ENCODE assay signal across 19 cellular contexts in genomic region chr19:46385636-46386035, GRCh38. TPM values are rescaled to one million over a fixed set of nuclear protein-coding genes. Genes with fewer than 3 reads are reported as not detected.
"Had no signal": no experiment of that assay in that cellular context is flagged by ENCODE, and none has a peak within 500 bp of the region (broad histone marks: within the 10 kb centered on the region; RNA-seq: fewer than 3 reads in every experiment).

No MANE protein-coding gene starts in this region.

- H3K4me3 ChIP-seq: cardiac muscle cell, gastroesophageal sphincter, mucosa of descending colon, right atrium auricular region, SJCRH30, upper lobe of left lung had no signal

- H3K4me1 ChIP-seq: SJCRH30, upper lobe of left lung had no signal

- H3K27ac ChIP-seq: cardiac muscle cell, gastroesophageal sphincter, neutrophil, right atrium auricular region, SJCRH30, upper lobe of left lung, VCaP had no signal

- H3K27me3 ChIP-seq: cardiac muscle cell, gastroesophageal sphincter, neutrophil, right atrium auricular region, SJCRH30, upper lobe of left lung had no signal

- ATAC-seq: effector memory CD8-positive, alpha-beta T cell; gastroesophageal sphincter; naive thymus-derived CD8-positive, alpha-beta T cell had no signal

- DNase-seq: activated CD4-positive, alpha-beta T cell treated with anti-CD3 and anti-CD28 coated beads for 48 hours; activated effector memory CD4-positive, alpha-beta T cell treated with anti-CD3 and anti-CD28 coated beads, Interleukin-2, amount 50 U/mL, for 16 hours; activated T-cell treated with anti-CD3 and anti-CD28 coated beads, Interleukin-2, amount 50 U/mL, for 1 hour; effector memory CD8-positive, alpha-beta T cell; hippocampal formation; naive thymus-derived CD8-positive, alpha-beta T cell; SJCRH30; stimulated activated naive CD4-positive, alpha-beta T cell; substantia nigra; T-helper 9 cell; upper lobe of left lung had no signal

- H3K9me3 ChIP-seq: gastroesophageal sphincter, mucosa of descending colon, neutrophil, right atrium auricular region, SJCRH30, upper lobe of left lung had no signal

RNA-seq across cellular contexts. Expression of gene CCDC8, which starts 27.7 kb away (rescaled TPM):
- total RNA-seq: naive thymus-derived CD8-positive, alpha-beta T cell had no signal
- polyA plus RNA-seq: naive thymus-derived CD8-positive, alpha-beta T cell had no signal

RNA-seq across cellular contexts. Expression of gene PNMA8C, which starts 43.1 kb away (rescaled TPM):
- total RNA-seq: epithelial cell of proximal tubule; lung microvascular endothelial cell; naive thymus-derived CD8-positive, alpha-beta T cell; right atrium auricular region had no signal
- polyA plus RNA-seq: naive thymus-derived CD8-positive, alpha-beta T cell had no signal
